8 cellular contexts compared by ENCODE assay signal in genomic region chr20:44736170-44737021, GRCh38. TPM values are rescaled to one million over a fixed set of nuclear protein-coding genes. Genes with fewer than 3 reads are reported as not detected.
A peak's percentile ranks its signal among the peaks of the same experiment; 100 is the strongest.
DNase-seq lines count a peak whose midpoint lies in the region; ATAC-seq and TF ChIP-seq lines count a peak whose summit lies in the region.

No MANE protein-coding gene starts in this region.

- 35 to 44% (median 39%) methylated on average over 6 of the region's 6 CpGs for WGBS in adrenal gland, 4 donors

- no peaks in the 10 kb centered on the region for H3K9me3 ChIP-seq in adrenal gland (replicated peaks in 1 of 3)
- H3K9me3 ChIP-seq in right atrium auricular region: no peaks in the 10 kb centered on the region
- no peaks in the 10 kb centered on the region for H3K9me3 ChIP-seq in vagina

- TF ChIP-seq POLR2A in adrenal gland (IDR thresholded peaks at IDR 0.05) (peak in 1 of 2 donors; percentile 14), vagina (IDR thresholded peaks at IDR 0.05) (no peak)

- DNase-seq in Ammon's horn (ENCODE audit: low spot score): peak; percentile 91
- peak; percentile 58 for DNase-seq in GM20000 (ENCODE audit: low spot score)
- DNase-seq in NCI-H82 (lab: John Stamatoyannopoulos, UW): peak; percentile 94
- DNase-seq in adrenal gland: peak in 6 of 7 donors; percentile 72 to 87 (median 78)
- DNase-seq in right atrium auricular region (ENCODE audit: low spot score): peak; percentile 86
- peak; percentile 71 for DNase-seq in sciatic nerve (ENCODE audit: low spot score)
- no peak for DNase-seq in vagina (ENCODE audit: extremely low spot score in 2 of 2)

- H3K27me3 ChIP-seq in adrenal gland (no peaks in the 10 kb centered on the region), right atrium auricular region (no peaks in the 10 kb centered on the region), vagina (no peaks in the 10 kb centered on the region)

- intact Hi-C loops in adrenal gland (cut with DNase I): loop anchor here in 1 of 2 donors (10.0 kb wide), 1 partner anchor 352 kb away; no protein-coding TSS in a partner anchor
- intact Hi-C loops in sciatic nerve (cut with DNase I): no loop called here
- intact Hi-C loops in vagina (cut with DNase I): no loop called here

- TF ChIP-seq CTCF in GM20000 (IDR thresholded peaks at IDR 0.05; ENCODE audit: extremely low read depth, missing control alignments): no peak
- peak in 1 of 6 experiments; percentile 10 for TF ChIP-seq CTCF in adrenal gland (IDR thresholded peaks at IDR 0.05)
- TF ChIP-seq CTCF in right atrium auricular region (IDR thresholded peaks at IDR 0.05): peak in 1 of 2 donors; percentile 22
- no peak for TF ChIP-seq CTCF in vagina (IDR thresholded peaks at IDR 0.05)

- peak overlapping the region in 1 of 4 donors; percentile 19 for H3K4me3 ChIP-seq in adrenal gland
- H3K4me3 ChIP-seq in right atrium auricular region: no peak overlapping the region
- no peak overlapping the region for H3K4me3 ChIP-seq in vagina

- H3K36me3 ChIP-seq in adrenal gland (replicated peaks in 1 of 2): no peaks in the 10 kb centered on the region
- H3K36me3 ChIP-seq in right atrium auricular region: no peaks in the 10 kb centered on the region
- no peaks in the 10 kb centered on the region for H3K36me3 ChIP-seq in vagina

- H3K4me1 ChIP-seq in adrenal gland (replicated peaks in 1 of 2) (peaks cover 0 to 2% of the 10 kb centered on the region in 2 donors), right atrium auricular region (peaks cover 0 to 16% of the 10 kb centered on the region in 2 donors), vagina (no peaks in the 10 kb centered on the region)

- H3K27ac ChIP-seq in adrenal gland (peak overlapping the region in 1 of 5 donors; percentile 69), right atrium auricular region (no peak overlapping the region), vagina (no peak overlapping the region)

- peak; percentile 93 for ATAC-seq in sciatic nerve
- ATAC-seq in GM19452 (IDR thresholded peaks at IDR 0.05; ENCODE audit: unreplicated experiment): no peak

RNA-seq across cellular contexts. Expression of gene KCNK15, which starts 9.3 kb away (rescaled TPM):
- total RNA-seq in adrenal gland: 10 to 100 TPM in 1 of 8 donors, 1 to 10 TPM in 6, under 1 TPM in 1; 0.84 to 11.0 (median 3.5) TPM
- polyA plus RNA-seq in adrenal gland: under 1 TPM; 0.42 to 0.84 (median 0.56) TPM
- 1 to 10 TPM; 1.4 to 3.7 TPM for total RNA-seq in right atrium auricular region
- 3.2 TPM for total RNA-seq in sciatic nerve
- total RNA-seq in vagina: 1.5 TPM

RNA-seq across cellular contexts. Expression of gene CCN5, which starts 21.2 kb away (rescaled TPM):
- total RNA-seq in adrenal gland (100 to 1,000 TPM in 2 of 8 donors, 10 to 100 TPM in 6; 24.5 to 115 (median 63.1) TPM), right atrium auricular region (100 to 1,000 TPM in 1 of 2 donors, 10 to 100 TPM in 1; 85.1 to 118 TPM), sciatic nerve (147 TPM), vagina (134 TPM)
- 10 to 100 TPM in 2 of 3 donors, 1 to 10 TPM in 1; 8.0 to 47.3 (median 19.1) TPM for polyA plus RNA-seq in adrenal gland

Comparison
In these comparisons a context has a peak if more than half of its experiments do, and no peak if none do; other contexts are left out.
1. DNase-seq: peak in Ammon's horn (single experiment), GM20000 (single experiment), NCI-H82 (single experiment), adrenal gland (6 of 7), right atrium auricular region (single experiment) and sciatic nerve (single experiment); none in vagina (0 of 2).